In genomic region chr2:236969767-236970655, GRCh38 we compare ENCODE assay signal across 14 cellular contexts.
DNase-seq lines count a peak whose midpoint lies in the region; FAIRE-seq and TF ChIP-seq lines count a peak whose summit lies in the region.
"Had no signal": no experiment of that assay in that cellular context is flagged by ENCODE, and none has a peak within 500 bp of the region (broad histone marks: within the 10 kb centered on the region; RNA-seq: fewer than 3 reads in every experiment).

No MANE protein-coding gene starts in this region.

- no peaks in the 10 kb centered on the region for H3K27me3 ChIP-seq in neutrophil
- no peaks in the 10 kb centered on the region for H3K27me3 ChIP-seq in adrenal gland

- H3K4me1 ChIP-seq in neutrophil (ENCODE audit: control insufficient read depth in 1 of 2, insufficient read depth in 1 of 2, low read depth in 1 of 2, low read length in 1 of 2) (peaks cover 80 to 82% of the 10 kb centered on the region in 2 experiments), adrenal gland (replicated peaks in 1 of 2) (peaks cover 0 to 5% of the 10 kb centered on the region in 2 donors)
- H3K4me1 ChIP-seq: psoas muscle had no signal

- H3K4me3 ChIP-seq in neutrophil (ENCODE audit: low read depth in 1 of 2, low read length in 1 of 2) (peak overlapping the region in 1 of 2 experiments; percentile 17), adrenal gland (no peak overlapping the region)
- H3K4me3 ChIP-seq: psoas muscle, suprapubic skin had no signal

- TF ChIP-seq CTCF in neutrophil (IDR thresholded peaks at IDR 0.05), result no peak
- no peak for TF ChIP-seq CTCF in adrenal gland (IDR thresholded peaks at IDR 0.05)

- peak overlapping the region; percentile 78 for H3K4me3 Mint-ChIP-seq in activated naive CD8-positive, alpha-beta T cell

- no peaks in the 10 kb centered on the region for H3K36me3 ChIP-seq in neutrophil
- no peaks in the 10 kb centered on the region for H3K36me3 ChIP-seq in adrenal gland (replicated peaks in 1 of 2)
- H3K36me3 ChIP-seq: suprapubic skin had no signal

- no peaks in the 10 kb centered on the region for H3K36me3 Mint-ChIP-seq in activated naive CD8-positive, alpha-beta T cell

- intact Hi-C loops in adrenal gland (cut with DNase I), result no loop called here

- H3K27me3 Mint-ChIP-seq in activated naive CD8-positive, alpha-beta T cell, result no peaks in the 10 kb centered on the region

- in situ Hi-C loops in ACHN (cut with HindIII; ENCODE audit: low pct_ligation_motif_present, low pct_unique_long_range_greater_than_20kb, low sequenced_read_pairs), result no loop called here

- H3K9me3 ChIP-seq in neutrophil (no peaks in the 10 kb centered on the region), adrenal gland (replicated peaks in 1 of 3) (no peaks in the 10 kb centered on the region)
- H3K9me3 ChIP-seq: psoas muscle, suprapubic skin had no signal

- no peak for TF ChIP-seq POLR2A in adrenal gland (IDR thresholded peaks at IDR 0.05)

- DNase-seq in GM19239 (ENCODE audit: insufficient read length, low spot score) (no peak), islet precursor cell (no peak), adrenal gland (no peak), NCI-H526 treated with DMSO at 0.1 percent for 48 hours (lab: John Stamatoyannopoulos, UW) (no peak), ACHN (no peak)
- peak; percentile 8 to 24 for DNase-seq in activated CD4-positive, alpha-beta T cell treated with anti-CD3 and anti-CD28 coated beads for 4 hours
- DNase-seq: midbrain, MV-4-11, NCI-H2227 treated with DMSO at 0.1 percent for 48 hours, psoas muscle had no signal

- peak overlapping the region; percentile 87 for H3K27ac ChIP-seq in neutrophil
- H3K27ac ChIP-seq in adrenal gland, result no peak overlapping the region
- H3K27ac ChIP-seq: C4-2B, psoas muscle had no signal

- WGBS in adrenal gland, 4 donors, result 79 to 88% (median 85%) methylated on average over 17 of the region's 17 CpGs

- FAIRE-seq in GM19239 (lab: Jason Lieb, UNC), result peak; percentile 35

- H3K4me1 Mint-ChIP-seq in activated naive CD8-positive, alpha-beta T cell (ENCODE audit: low read depth), result peaks cover 46% of the 10 kb centered on the region

- H3K27ac Mint-ChIP-seq in activated naive CD8-positive, alpha-beta T cell, result peak overlapping the region; percentile 94

- H3K9me3 Mint-ChIP-seq in activated naive CD8-positive, alpha-beta T cell (ENCODE audit: low read depth), result no peaks in the 10 kb centered on the region

Comparison
In these comparisons a context has a peak if more than half of its experiments do, and no peak if none do; other contexts are left out.
1. DNase-seq: peak in activated CD4-positive, alpha-beta T cell treated with anti-CD3 and anti-CD28 coated beads for 4 hours (2 of 2); none in GM19239 (single experiment), islet precursor cell (single experiment), adrenal gland (0 of 7), NCI-H526 treated with DMSO at 0.1 percent for 48 hours (single experiment) and ACHN (single experiment).